In genomic region chr1:167763525-167764220, GRCh38 we compare ENCODE assay signal across 14 cellular contexts. TPM values are rescaled to one million over a fixed set of nuclear protein-coding genes. Genes with fewer than 3 reads are reported as not detected.
A peak's percentile ranks its signal among the peaks of the same experiment; 100 is the strongest.
DNase-seq lines count a peak whose midpoint lies in the region; ATAC-seq and TF ChIP-seq lines count a peak whose summit lies in the region.
"Had no signal": no experiment of that assay in that cellular context is flagged by ENCODE, and none has a peak within 500 bp of the region (broad histone marks: within the 10 kb centered on the region; RNA-seq: fewer than 3 reads in every experiment).

No MANE protein-coding gene starts in this region.

- CTCF ChIA-PET in HEK293T (lab: Yijun Ruan, JAX), result no interaction called here

- DNase-seq in NCI-H146 (lab: John Stamatoyannopoulos, UW), result peak; percentile 25
- DNase-seq in NCI-H146 treated with DMSO at 0.1 percent for 48 hours (lab: John Stamatoyannopoulos, UW; ENCODE audit: unreplicated experiment), result no peak
- DNase-seq in astrocyte of the cerebellum (ENCODE audit: low read depth), result peak; percentile 19
- DNase-seq in heart right ventricle, result no peak
- DNase-seq in superior temporal gyrus (ENCODE audit: extremely low spot score), result peak; percentile 91
- DNase-seq in HEK293T (ENCODE audit: extremely low spot score), result no peak
- no peak for DNase-seq in NCI-H128 (lab: John Stamatoyannopoulos, UW; ENCODE audit: unreplicated experiment)
- DNase-seq: activated CD4-positive, alpha-beta T cell treated with anti-CD3 and anti-CD28 coated beads, Interleukin-2, amount 50 U/mL, for 48 hours; activated effector memory CD4-positive, alpha-beta T cell treated with Interleukin-2 at 50 U/mL for 16 hours; mesenchymal stem cell; stimulated activated CD4-positive, alpha-beta T cell treated with anti-CD3 and anti-CD28 coated beads, Interleukin-12 subunit alpha, Interleukin-12 subunit beta, amount 100 ng/mL, for 4 hours; T-helper 17 cell had no signal

- TF ChIP-seq CTCF in astrocyte of the cerebellum (IDR thresholded peaks at IDR 0.05; ENCODE audit: low read depth, low read length, missing control alignments) (no peak), heart right ventricle (IDR thresholded peaks at IDR 0.05) (no peak)

- intact Hi-C loops in heart right ventricle (cut with DNase I), result no loop called here

- POLR2A ChIA-PET in HEK293T (lab: Yijun Ruan, JAX), result no interaction called here

- in situ Hi-C loops in astrocyte of the cerebellum (cut with HindIII; ENCODE audit: low sequenced_read_pairs), result no loop called here

- H3K36me3 ChIP-seq in heart right ventricle, result peaks cover 0 to 34% (median 2%) of the 10 kb centered on the region in 9 donors

- peak in 5 of 8 donors; percentile 46 to 78 (median 58) for ATAC-seq in heart right ventricle
- ATAC-seq in GM19328 (IDR thresholded peaks at IDR 0.05; ENCODE audit: unreplicated experiment), result no peak
- ATAC-seq: T-helper 17 cell had no signal

- H3K4me3 ChIP-seq in astrocyte of the cerebellum (ENCODE audit: low read depth, low read length) (no peak overlapping the region), heart right ventricle (no peak overlapping the region)
- H3K4me3 ChIP-seq: thoracic aorta had no signal

- H3K9me3 ChIP-seq in heart right ventricle, result no peaks in the 10 kb centered on the region
- H3K9me3 ChIP-seq: thoracic aorta had no signal

- WGBS in heart right ventricle, 2 donors, result 65 to 76% methylated on average over 5 of the region's 5 CpGs

- peak overlapping the region in 1 of 10 donors; percentile 18 for H3K27ac ChIP-seq in heart right ventricle
- H3K27ac ChIP-seq: thoracic aorta had no signal

- H3K27me3 ChIP-seq in heart right ventricle, result no peaks in the 10 kb centered on the region

- peaks cover 0 to 40% (median 8%) of the 10 kb centered on the region in 9 donors for H3K4me1 ChIP-seq in heart right ventricle

TF ChIP-seq in HEK293T, 16 proteins besides CTCF, POLR2A, EP300 and RAD21:
- TF ChIP-seq LEF1 (IDR thresholded peaks at IDR 0.05; ENCODE audit: borderline replicate concordance) (no peak), SP1 (IDR thresholded peaks at IDR 0.05) (no peak), CTBP1 (IDR thresholded peaks at IDR 0.05; ENCODE audit: borderline replicate concordance) (no peak), ARNT (IDR thresholded peaks at IDR 0.05) (no peak), NFRKB (IDR thresholded peaks at IDR 0.05) (no peak), L3MBTL2 (conservative IDR thresholded peaks at IDR 0.05) (no peak), ELF4 (IDR thresholded peaks at IDR 0.05) (no peak), HDGF (IDR thresholded peaks at IDR 0.05; ENCODE audit: borderline replicate concordance) (no peak), FOXK2 (IDR thresholded peaks at IDR 0.05) (no peak), BHLHE40 (IDR thresholded peaks at IDR 0.05; ENCODE audit: borderline replicate concordance) (no peak)

RNA-seq across cellular contexts. Expression of gene MPZL1, which starts 41.9 kb away (rescaled TPM):
- total RNA-seq in heart right ventricle, result 10 to 100 TPM; 15.6 to 52.5 (median 25.2) TPM
- polyA plus RNA-seq in heart right ventricle, result 10 to 100 TPM; 12.8 to 24.0 TPM

Comparison
In these comparisons a context has a peak if more than half of its experiments do, and no peak if none do; other contexts are left out.
1. DNase-seq: peak in NCI-H146 (single experiment), astrocyte of the cerebellum (single experiment) and superior temporal gyrus (single experiment); none in NCI-H146 treated with DMSO at 0.1 percent for 48 hours (single experiment), heart right ventricle (0 of 2), HEK293T (single experiment) and NCI-H128 (single experiment).